ENCODE assay signal across 29 cellular contexts in genomic region chr12:68402422-68402821, GRCh38.
"Had no signal": no experiment of that assay in that cellular context is flagged by ENCODE, and none has a peak within 500 bp of the region (broad histone marks: within the 10 kb centered on the region; RNA-seq: fewer than 3 reads in every experiment).

No MANE protein-coding gene starts in this region.

- H3K36me3 ChIP-seq: lower lobe of right lung, pancreas, prostate gland, stomach, thyroid gland, transverse colon, upper lobe of left lung, vagina had no signal

- H3K4me1 ChIP-seq: prostate gland had no signal

- H3K27ac ChIP-seq: lower lobe of right lung, pancreas, prostate gland, skin epidermis, stomach, testis, thyroid gland, transverse colon, upper lobe of left lung, vagina had no signal

- ATAC-seq: left ventricle myocardium superior; lower lobe of right lung; naive thymus-derived CD8-positive, alpha-beta T cell; pancreas; right cardiac atrium; sciatic nerve; stimulated activated naive B cell treated with anti-CD40 and anti-IgM and Interleukin-4, amounts not matched to agents 10 μg/mL and 1 μg/mL and 100 μg/mL, for 72 hours; stimulated activated naive CD8-positive, alpha-beta T cell treated with anti-CD3 and anti-CD28 coated beads, Interleukin-15, Interleukin-2, amounts not matched to agents 100 U/mL and 50 U/mL, for 24 hours had no signal

- H3K4me3 ChIP-seq: lower lobe of right lung, pancreas, prostate gland, skin epidermis, stomach, testis, thyroid gland, transverse colon, upper lobe of left lung, vagina had no signal

- DNase-seq: hypothalamus; immature natural killer cell; kidney; left ventricle myocardium superior; lower lobe of right lung; mammary epithelial cell; mesenchymal stem cell; naive thymus-derived CD8-positive, alpha-beta T cell; nucleus accumbens; pancreas; posterior cingulate gyrus; retina; right cardiac atrium; stimulated activated CD4-positive, alpha-beta T cell treated with anti-CD3 and anti-CD28 coated beads, Interleukin-12 subunit alpha, Interleukin-12 subunit beta, amount 100 ng/mL, for 4 hours; stimulated activated CD4-positive, alpha-beta T cell treated with anti-CD3 and anti-CD28 coated beads, Interleukin-15, amount 100 ng/mL, for 24 hours; stimulated activated CD4-positive, alpha-beta T cell treated with anti-CD3 and anti-CD28 coated beads, Interleukin-2, amount 100 ng/mL, for 24 hours; stimulated activated CD4-positive, alpha-beta T cell treated with anti-CD3 and anti-CD28 coated beads, Interleukin-4, amount 100 ng/mL, for 1 hour; stimulated activated naive B cell treated with anti-CD40 and anti-IgM and Interleukin-4, amounts not matched to agents 10 μg/mL and 1 μg/mL and 100 μg/mL, for 72 hours; stimulated activated naive CD8-positive, alpha-beta T cell treated with anti-CD3 and anti-CD28 coated beads, Interleukin-15, Interleukin-2, amounts not matched to agents 100 U/mL and 50 U/mL, for 24 hours; stomach; testis; thyroid gland; transverse colon; upper lobe of left lung had no signal

- FAIRE-seq: islet of Langerhans, kidney, pancreas had no signal

- H3K9me3 ChIP-seq: lower lobe of right lung, pancreas, prostate gland, stomach, testis, thyroid gland, transverse colon, upper lobe of left lung, vagina had no signal

- H3K27me3 ChIP-seq: pancreas, stomach, testis, thyroid gland, transverse colon, upper lobe of left lung, vagina had no signal
